ENCODE assay signal across 8 cellular contexts in the genomic region with DNA sequence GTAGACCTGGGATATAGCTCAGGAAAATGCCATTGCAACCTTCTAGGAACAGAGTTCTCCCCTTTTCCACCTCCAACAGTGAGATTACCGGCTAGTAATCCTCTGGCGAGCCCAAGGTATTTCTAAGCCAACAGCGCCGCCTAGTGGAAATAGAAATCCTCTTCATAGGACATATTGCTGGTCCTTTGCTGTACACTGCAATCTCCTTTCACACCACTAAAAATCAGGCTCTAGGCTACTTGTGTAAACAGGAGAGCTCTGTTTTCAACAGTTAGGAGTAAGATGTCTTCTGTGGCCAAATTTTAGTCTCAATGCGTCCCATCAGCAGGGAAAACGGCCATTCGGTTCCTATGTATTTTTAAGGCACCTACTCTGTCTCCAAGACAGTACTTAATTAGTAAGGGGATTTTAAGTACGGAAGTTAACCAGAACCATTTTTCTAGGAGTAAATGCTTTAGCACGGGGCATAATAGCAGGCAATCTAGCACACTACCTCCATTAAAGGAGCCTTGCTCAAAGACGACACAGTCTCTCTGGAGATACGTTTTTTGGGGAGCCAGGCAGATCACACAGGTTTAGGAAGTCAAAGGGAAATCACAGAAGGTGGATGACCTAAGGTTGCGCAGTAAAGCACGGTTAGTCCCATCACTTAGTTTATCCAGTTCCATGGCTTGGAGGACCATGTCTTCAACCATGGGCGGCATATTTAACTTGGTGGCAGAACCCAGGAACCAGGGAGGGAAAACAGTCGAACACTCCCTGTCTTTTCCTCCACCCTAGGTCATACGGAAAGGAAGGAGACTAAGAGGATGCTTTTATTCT. TPM values are rescaled to one million over a fixed set of nuclear protein-coding genes. Genes with fewer than 3 reads are reported as not detected.
DNase-seq lines count a peak whose midpoint lies in the region; ATAC-seq, FAIRE-seq and TF ChIP-seq lines count a peak whose summit lies in the region.

No MANE protein-coding gene starts in this region.

- peak; percentile 79 for TF ChIP-seq CTCF in BJ (IDR thresholded peaks at IDR 0.05; ENCODE audit: insufficient read depth, low read depth, low read length)
- peak; percentile 83 for TF ChIP-seq CTCF in WTC11 (IDR thresholded peaks at IDR 0.05)
- peak; percentile 81 for TF ChIP-seq CTCF in bronchial epithelial cell (IDR thresholded peaks at IDR 0.05; ENCODE audit: insufficient read depth, low read length, severe bottlenecking)

- no peaks in the 10 kb centered on the region; the same call in 1 of the 2 replicates for H3K27me3 Mint-ChIP-seq in WTC11 (ENCODE audit: low read depth)

- POLR2A ChIA-PET in BJ (lab: Charles Lee) = no interaction called here
- POLR2A ChIA-PET in WTC11 (lab: Charles Lee) = interaction anchor here (1.0 kb wide), 1 partner anchor 83 kb away, joined by 3 read pairs; the partner anchor contains the start of gene ECT2

- FAIRE-seq in bronchial epithelial cell (lab: Jason Lieb, UNC) = peak; percentile 83

- ATAC-seq in GM19043 (IDR thresholded peaks at IDR 0.05; ENCODE audit: low read depth, unreplicated experiment) = peak; percentile 98
- peak; percentile 87 for ATAC-seq in HG03196 (IDR thresholded peaks at IDR 0.05; ENCODE audit: unreplicated experiment)
- ATAC-seq in WTC11 = peak; percentile 99

- H3K9me3 Mint-ChIP-seq in WTC11 = peaks cover 46% of the 10 kb centered on the region

- DNase-seq in BJ (ENCODE audit: low read depth) (no peak), NCI-H345 (lab: John Stamatoyannopoulos, UW) (peak; percentile 63), WTC11 (ENCODE audit: low spot score) (peak; percentile 83), bronchial epithelial cell (ENCODE audit: low read depth) (peak; percentile 67), kidney glomerular epithelial cell (lab: John Stamatoyannopoulos, UW) (peak; percentile 90)
- peak; percentile 86 for DNase-seq in stimulated activated CD4-positive, alpha-beta T cell treated with anti-CD3 and anti-CD28 coated beads, Interleukin-4, amount 100 ng/mL, for 24 hours

- no peaks in the 10 kb centered on the region for H3K36me3 ChIP-seq in BJ (ENCODE audit: control insufficient read depth, insufficient read depth, low read length)
- H3K36me3 ChIP-seq in bronchial epithelial cell (ENCODE audit: control insufficient read depth, insufficient read depth, low read length) = no peaks in the 10 kb centered on the region

- no peak overlapping the region for H3K4me3 ChIP-seq in BJ (ENCODE audit: low read depth, low read length)
- H3K4me3 ChIP-seq in bronchial epithelial cell (ENCODE audit: low read depth, low read length) = no peak overlapping the region

- H3K4me3 Mint-ChIP-seq in WTC11 = no peak overlapping the region

- H3K36me3 Mint-ChIP-seq in WTC11 = peaks cover 31% of the 10 kb centered on the region

- peak overlapping the region; percentile 5; the same call in 1 of the 2 replicates for H3K27ac Mint-ChIP-seq in WTC11

- CTCF ChIA-PET in BJ (lab: Yijun Ruan, JAX) = interaction anchor here (0.6 to 5.3 kb wide), 34 partner anchors 8 to 326 kb away, joined by 3 to 24 read pairs (median 4); no protein-coding TSS in a partner anchor
- CTCF ChIA-PET in WTC11 (lab: Charles Lee) = interaction anchor here (0.6 to 2.0 kb wide), 18 partner anchors 8 to 338 kb away, joined by 3 to 17 read pairs (median 4); partner anchors contain the start of genes ECT2 and NCEH1

- no peaks in the 10 kb centered on the region for H3K27me3 ChIP-seq in BJ (ENCODE audit: control insufficient read depth, insufficient read depth, low read length)
- no peaks in the 10 kb centered on the region for H3K27me3 ChIP-seq in bronchial epithelial cell (ENCODE audit: control insufficient read depth, insufficient read depth, low read length)

- H3K4me1 Mint-ChIP-seq in WTC11 = peaks cover 11% of the 10 kb centered on the region

TF ChIP-seq in WTC11, 78 proteins besides CTCF, POLR2A, EP300 and RAD21:
- TF ChIP-seq, protein P1, sequence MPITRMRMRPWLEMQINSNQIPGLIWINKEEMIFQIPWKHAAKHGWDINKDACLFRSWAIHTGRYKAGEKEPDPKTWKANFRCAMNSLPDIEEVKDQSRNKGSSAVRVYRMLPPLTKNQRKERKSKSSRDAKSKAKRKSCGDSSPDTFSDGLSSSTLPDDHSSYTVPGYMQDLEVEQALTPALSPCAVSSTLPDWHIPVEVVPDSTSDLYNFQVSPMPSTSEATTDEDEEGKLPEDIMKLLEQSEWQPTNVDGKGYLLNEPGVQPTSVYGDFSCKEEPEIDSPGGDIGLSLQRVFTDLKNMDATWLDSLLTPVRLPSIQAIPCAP (CRISPR knock-in tag; IDR thresholded peaks at IDR 0.05) = no peak
- TF ChIP-seq ZNF396 (CRISPR knock-in tag; IDR thresholded peaks at IDR 0.05; ENCODE audit: borderline replicate concordance) (no peak), ZNF671 (CRISPR knock-in tag; IDR thresholded peaks at IDR 0.05) (no peak), ZBTB21 (CRISPR knock-in tag; IDR thresholded peaks at IDR 0.05; ENCODE audit: borderline replicate concordance) (no peak), JAZF1 (CRISPR knock-in tag; IDR thresholded peaks at IDR 0.05) (no peak)
- TF ChIP-seq, protein P2, sequence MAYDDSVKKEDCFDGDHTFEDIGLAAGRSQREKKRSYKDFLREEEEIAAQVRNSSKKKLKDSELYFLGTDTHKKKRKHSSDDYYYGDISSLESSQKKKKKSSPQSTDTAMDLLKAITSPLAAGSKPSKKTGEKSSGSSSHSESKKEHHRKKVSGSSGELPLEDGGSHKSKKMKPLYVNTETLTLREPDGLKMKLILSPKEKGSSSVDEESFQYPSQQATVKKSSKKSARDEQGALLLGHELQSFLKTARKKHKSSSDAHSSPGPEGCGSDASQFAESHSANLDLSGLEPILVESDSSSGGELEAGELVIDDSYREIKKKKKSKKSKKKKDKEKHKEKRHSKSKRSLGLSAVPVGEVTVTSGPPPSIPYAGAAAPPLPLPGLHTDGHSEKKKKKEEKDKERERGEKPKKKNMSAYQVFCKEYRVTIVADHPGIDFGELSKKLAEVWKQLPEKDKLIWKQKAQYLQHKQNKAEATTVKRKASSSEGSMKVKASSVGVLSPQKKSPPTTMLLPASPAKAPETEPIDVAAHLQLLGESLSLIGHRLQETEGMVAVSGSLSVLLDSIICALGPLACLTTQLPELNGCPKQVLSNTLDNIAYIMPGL (CRISPR knock-in tag; IDR thresholded peaks at IDR 0.05) = peak; percentile 31; the same call in 1 of the 2 replicates

RNA-seq across cellular contexts. Expression of gene NCEH1, which starts 43.8 kb away (rescaled TPM):
- 14.8 and 17.8 TPM in 2 replicates for polyA plus RNA-seq in BJ (2011; rRNA removed)
- 15.3 and 19.2 TPM in 2 replicates for polyA minus RNA-seq in BJ (2011; rRNA and poly(A)+ RNA removed)
- total RNA-seq in WTC11 (2021) (2.6 to 4.5 TPM (median 3.3 TPM) in 3 replicates), bronchial epithelial cell (3.8 and 5.3 TPM in 2 replicates)
